Comparison of ENCODE assay signal across 22 cellular contexts in the genomic region with DNA sequence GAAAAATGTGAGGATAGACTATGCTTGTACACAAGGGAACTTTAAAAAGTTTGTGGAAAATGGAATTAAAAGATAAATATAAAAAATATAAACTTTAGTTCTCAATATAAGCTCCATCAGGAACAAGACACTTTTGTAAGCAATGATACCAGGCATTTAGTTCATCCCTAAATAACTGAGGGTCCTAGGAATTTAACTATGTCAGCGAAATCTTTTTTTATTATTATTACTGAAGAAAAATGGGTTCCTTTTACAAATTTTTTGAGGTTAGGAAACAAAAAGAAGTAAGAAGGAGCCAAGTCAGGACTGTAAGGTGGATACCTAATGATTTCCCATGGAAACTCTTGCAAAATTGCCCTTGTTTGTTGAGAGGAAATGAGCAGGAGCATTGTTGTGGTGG.
DNase-seq lines count a peak whose midpoint lies in the region; ATAC-seq, FAIRE-seq and TF ChIP-seq lines count a peak whose summit lies in the region.
"Had no signal": no experiment of that assay in that cellular context is flagged by ENCODE, and none has a peak within 500 bp of the region (broad histone marks: within the 10 kb centered on the region; RNA-seq: fewer than 3 reads in every experiment).

No MANE protein-coding gene starts in this region.

- no peak for ATAC-seq in K562
- ATAC-seq: HCT116 had no signal

- no peak overlapping the region for H3K27ac ChIP-seq in mammary epithelial cell (ENCODE audit: insufficient read depth, low read depth, low read length)
- H3K27ac ChIP-seq in K562 (ENCODE audit: extremely low read depth, low read depth, low read length) = no peak overlapping the region
- H3K27ac ChIP-seq: 22Rv1, KMS-11 had no signal

- 82% methylated on average over 1 of the region's 1 CpG for WGBS in mammary epithelial cell (ENCODE audit: low coverage, missing lambda C conversion rate)
- WGBS in K562 (ENCODE audit: insufficient coverage, low coverage, missing lambda C conversion rate) = 44% methylated on average over 1 of the region's 1 CpG

- H3K4me1 Mint-ChIP-seq in MCF 10A (ENCODE audit: insufficient read depth, unreplicated experiment) = peaks cover 9% of the 10 kb centered on the region
- H3K4me1 Mint-ChIP-seq: CD8-positive, alpha-beta memory T cell had no signal

- H3K27me3 Mint-ChIP-seq in MCF 10A (ENCODE audit: insufficient read depth, unreplicated experiment) = no peaks in the 10 kb centered on the region
- H3K27me3 Mint-ChIP-seq: CD4-positive, CD25-positive, alpha-beta regulatory T cell; CD8-positive, alpha-beta memory T cell had no signal

- POLR2A ChIA-PET in MCF 10A (lab: Yijun Ruan, JAX) (interaction anchor here (1.0 to 1.5 kb wide), 2 partner anchors 8 to 103 kb away, joined by 3 read pairs; a partner anchor contains a TSS), K562 (lab: Yijun Ruan, JAX) (no interaction called here)

- TF ChIP-seq CTCF in MCF 10A (IDR thresholded peaks at IDR 0.05; ENCODE audit: unreplicated experiment) (no peak), mammary epithelial cell (conservative IDR thresholded peaks at IDR 0.05 in 1 of 2, IDR thresholded peaks at IDR 0.05 in 1 of 2; ENCODE audit: extremely low read depth in 1 of 2, insufficient read depth in 1 of 2, low read depth in 1 of 2, low read length in 2 of 2) (no peak), K562 (IDR thresholded peaks at IDR 0.05 in 2 of 3, conservative IDR thresholded peaks at IDR 0.05 in 1 of 3; ENCODE audit: insufficient read depth in 2 of 3, low read depth in 1 of 3, low read length in 3 of 3) (no peak)

- no peak for TF ChIP-seq EP300 in K562 (IDR thresholded peaks at IDR 0.05; ENCODE audit: low read length)

- TF ChIP-seq POLR2A in K562 (conservative IDR thresholded peaks at IDR 0.05) = no peak

- no peak overlapping the region for H3K27ac Mint-ChIP-seq in MCF 10A (ENCODE audit: low read depth, unreplicated experiment)
- H3K27ac Mint-ChIP-seq: CD8-positive, alpha-beta memory T cell; HFFc6 had no signal

- H3K9me3 Mint-ChIP-seq in MCF 10A (ENCODE audit: unreplicated experiment) = peaks cover 7% of the 10 kb centered on the region

- H3K27me3 ChIP-seq in mammary epithelial cell (ENCODE audit: insufficient read depth, low read length) (no peaks in the 10 kb centered on the region), K562 (ENCODE audit: control insufficient read depth in 2 of 2, insufficient read depth in 2 of 2, low read length in 2 of 2) (no peaks in the 10 kb centered on the region)
- H3K27me3 ChIP-seq: BE2C had no signal

- no peak for FAIRE-seq in K562 (lab: Jason Lieb, UNC)

- H3K4me1 ChIP-seq in mammary epithelial cell (ENCODE audit: insufficient read depth, low read length) (peaks cover 10% of the 10 kb centered on the region), K562 (replicated peaks in 1 of 2; ENCODE audit: control insufficient read depth in 2 of 2, insufficient read depth in 2 of 2, low read length in 2 of 2) (no peaks in the 10 kb centered on the region)
- H3K4me1 ChIP-seq: BE2C had no signal

- CTCF ChIA-PET in MCF 10A (lab: Yijun Ruan, JAX) = interaction anchor here (0.6 to 0.7 kb wide), 2 partner anchors 112 to 421 kb away, joined by 3 to 5 read pairs; no protein-coding TSS in a partner anchor
- CTCF ChIA-PET in mammary epithelial cell (lab: Charles Lee; ENCODE audit: low non-redundant PET) = no interaction called here
- CTCF ChIA-PET in K562 (lab: Yijun Ruan, JAX; ENCODE audit: low intra/inter-chr PET ratio) = no interaction called here

- BruUV-seq in MCF 10A (replicated peaks; lab: Mats Ljungman, UMichigan) (no TSS peak), mammary epithelial cell (replicated peaks; lab: Mats Ljungman, UMichigan) (no TSS peak), K562 (replicated peaks; lab: Mats Ljungman, UMichigan) (no TSS peak)

- peaks cover 13% of the 10 kb centered on the region for H3K36me3 Mint-ChIP-seq in MCF 10A (ENCODE audit: insufficient read depth, unreplicated experiment)

- no peaks in the 10 kb centered on the region for H3K9me1 ChIP-seq in K562 (ENCODE audit: control insufficient read depth, insufficient read depth, low read length)

- dilution Hi-C loops in mammary epithelial cell (cut with HindIII; ENCODE audit: low sequenced_read_pairs) = no loop called here

- no peak overlapping the region for H3K4me3 ChIP-seq in mammary epithelial cell (replicated peaks in 1 of 3; ENCODE audit: insufficient read depth in 1 of 3, low read depth in 2 of 3, low read length in 3 of 3)
- H3K4me3 ChIP-seq in K562 = no peak overlapping the region

- in situ Hi-C loops in mammary epithelial cell (cut with MboI; ENCODE audit: low sequenced_read_pairs in 2 of 2) = no loop called here
- in situ Hi-C loops in K562 (cut with MboI) = no loop called here

- H3K79me2 ChIP-seq in mammary epithelial cell (ENCODE audit: insufficient read depth, low read length) (no peaks in the 10 kb centered on the region), K562 (ENCODE audit: control insufficient read depth, insufficient read depth, low read length) (no peaks in the 10 kb centered on the region)

- H3K4me3 Mint-ChIP-seq in MCF 10A (ENCODE audit: unreplicated experiment) = no peak overlapping the region
- H3K4me3 Mint-ChIP-seq: CD4-positive, CD25-positive, alpha-beta regulatory T cell; CD8-positive, alpha-beta memory T cell; HFFc6 had no signal

- no peak overlapping the region for H3K4me2 ChIP-seq in mammary epithelial cell (ENCODE audit: insufficient read depth, low read depth, low read length)
- no peak overlapping the region for H3K4me2 ChIP-seq in K562 (ENCODE audit: insufficient read depth, low read length)
- H3K4me2 ChIP-seq: KMS-11 had no signal

- H3K36me3 ChIP-seq in mammary epithelial cell (ENCODE audit: insufficient read depth, low read length) = no peaks in the 10 kb centered on the region
- H3K36me3 ChIP-seq in K562 (ENCODE audit: control insufficient read depth, insufficient read depth, low read length) = peaks cover 5% of the 10 kb centered on the region; the same call in 1 of the 3 replicates
- H3K36me3 ChIP-seq: BE2C had no signal

- no peaks in the 10 kb centered on the region for H3K9me3 ChIP-seq in mammary epithelial cell (replicated peaks; ENCODE audit: insufficient read depth, low read length)
- no peaks in the 10 kb centered on the region for H3K9me3 ChIP-seq in K562 (replicated peaks; ENCODE audit: control insufficient read depth, insufficient read depth, low read depth, low read length)
- H3K9me3 ChIP-seq: BE2C had no signal

- no peak for TF ChIP-seq RAD21 in K562 (CRISPR knock-in tag; conservative IDR thresholded peaks at IDR 0.05 in 1 of 2, IDR thresholded peaks at IDR 0.05 in 1 of 2)

- DNase-seq in MCF 10A (ENCODE audit: unreplicated experiment) (peak; percentile 3), mammary epithelial cell (no peak), GF-D8 (lab: John Stamatoyannopoulos, UW) (peak; percentile 21), K562 (ENCODE audit: extremely low read depth in 1 of 4, low spot score in 3 of 4) (no peak), NCI-H446 treated with DMSO at 0.1 percent for 48 hours (lab: John Stamatoyannopoulos, UW) (no peak), NCI-H2029 (lab: John Stamatoyannopoulos, UW) (no peak), head of caudate nucleus (no peak)
- DNase-seq: BE2C; C1 segment of cervical spinal cord; CD8-positive, alpha-beta memory T cell; COR-L47; DMS 273 treated with DMSO at 0.1 percent for 48 hours; DMS53; DND-41; GDM1; GOT3; H7; HFFc6 had no signal

- H2AFZ ChIP-seq in mammary epithelial cell (ENCODE audit: low read depth, low read length) = no peak overlapping the region
- H2AFZ ChIP-seq in K562 (ENCODE audit: low read depth, low read length) = no peak overlapping the region

- H3K9ac ChIP-seq in mammary epithelial cell (ENCODE audit: insufficient read depth, low read length) (no peak overlapping the region), K562 (ENCODE audit: insufficient read depth in 1 of 2, low read depth in 2 of 2, low read length in 2 of 2) (no peak overlapping the region)
- H3K9ac ChIP-seq: KMS-11 had no signal

- intact Hi-C loops in MCF 10A (cut with micrococcal nuclease) = no loop called here
- intact Hi-C loops in mammary epithelial cell (cut with micrococcal nuclease) = no loop called here
- intact Hi-C loops in K562 (cut with micrococcal nuclease) = no loop called here
- intact Hi-C loops in head of caudate nucleus (cut with DNase I) = no loop called here

- H4K20me1 ChIP-seq in mammary epithelial cell (ENCODE audit: insufficient read depth, low read length) (no peaks in the 10 kb centered on the region), K562 (replicated peaks; ENCODE audit: control insufficient read depth, insufficient read depth, low read length) (no peaks in the 10 kb centered on the region)

TF ChIP-seq in K562, 482 proteins besides CTCF, POLR2A, EP300 and RAD21 (continues in another document):
- TF ChIP-seq ZNF444 (CRISPR knock-in tag; IDR thresholded peaks at IDR 0.05) (no peak), MAFF (IDR thresholded peaks at IDR 0.05; ENCODE audit: low read length) (peak; percentile 21; the same call in 1 of the 2 replicates), POLR2B (IDR thresholded peaks at IDR 0.05; ENCODE audit: low read depth, partially characterized antibody) (no peak), ZNF316 (IDR thresholded peaks at IDR 0.05) (peak; percentile 54)

Comparison
In these comparisons a context has a peak if more than half of its experiments do, and no peak if none do; other contexts are left out.
1. DNase-seq: peak in MCF 10A (single experiment) and GF-D8 (single experiment); none in mammary epithelial cell (single experiment), K562 (0 of 4), NCI-H446 treated with DMSO at 0.1 percent for 48 hours (single experiment), NCI-H2029 (single experiment) and head of caudate nucleus (0 of 42).